Comparison of ENCODE assay signal across 8 cellular contexts in genomic region chr13:102903659-102904407, GRCh38.
DNase-seq lines count a peak whose midpoint lies in the region; ATAC-seq and TF ChIP-seq lines count a peak whose summit lies in the region.

No MANE protein-coding gene starts in this region.

- peaks cover 29% of the 10 kb centered on the region for H3K4me1 ChIP-seq in RWPE2 (ENCODE audit: insufficient read depth, poor library complexity, severe bottlenecking)
- H3K4me1 ChIP-seq in tibial artery: no peaks in the 10 kb centered on the region

- H3K9me3 ChIP-seq in RWPE2 (ENCODE audit: severe bottlenecking): no peaks in the 10 kb centered on the region
- no peaks in the 10 kb centered on the region for H3K9me3 ChIP-seq in tibial artery

- ATAC-seq in RWPE2 (ENCODE audit: low read depth): peak; percentile 51
- ATAC-seq in GM18519 (IDR thresholded peaks at IDR 0.05; ENCODE audit: low FRiP score, unreplicated experiment): no peak
- ATAC-seq in HG03469 (IDR thresholded peaks at IDR 0.05; ENCODE audit: unreplicated experiment): no peak

- intact Hi-C loops in tibial artery (cut with DNase I; ENCODE audit: low total_unique reads): no loop called here

- H3K36me3 ChIP-seq in RWPE2 (ENCODE audit: low read depth) (no peaks in the 10 kb centered on the region), tibial artery (no peaks in the 10 kb centered on the region)

- H3K27ac ChIP-seq in RWPE2 (ENCODE audit: poor library complexity, severe bottlenecking) (peak overlapping the region; percentile 99), tibial artery (no peak overlapping the region)

- H3K4me3 ChIP-seq in RWPE2 (ENCODE audit: severe bottlenecking) (no peak overlapping the region), tibial artery (no peak overlapping the region)

- TF ChIP-seq CTCF in GM13977 (IDR thresholded peaks at IDR 0.05; ENCODE audit: extremely low read depth, insufficient read depth, missing control alignments) (peak; percentile 55), RWPE2 (IDR thresholded peaks at IDR 0.05; ENCODE audit: poor library complexity, severe bottlenecking) (peak; percentile 83), tibial artery (IDR thresholded peaks at IDR 0.05) (no peak)

- H3K27me3 ChIP-seq in RWPE2 (ENCODE audit: insufficient read depth, poor library complexity, severe bottlenecking) (no peaks in the 10 kb centered on the region), tibial artery (no peaks in the 10 kb centered on the region)

- DNase-seq in ACHN: peak; percentile 18
- no peak for DNase-seq in GM13977 (ENCODE audit: low spot score)
- DNase-seq in RWPE2 (ENCODE audit: low spot score): no peak
- DNase-seq in hepatic stellate cell (ENCODE audit: low spot score): peak; percentile 6
- DNase-seq in GM19240 (ENCODE audit: insufficient read length, low spot score): no peak
- no peak for DNase-seq in tibial artery

- in situ Hi-C loops in ACHN (cut with HindIII; ENCODE audit: low pct_ligation_motif_present, low pct_unique_long_range_greater_than_20kb, low sequenced_read_pairs) (no loop called here), GM13977 (cut with MboI; ENCODE audit: low pct_unique_long_range_greater_than_20kb, low sequenced_read_pairs, unreplicated experiment) (no loop called here)

Comparison
In these comparisons a context has a peak if more than half of its experiments do, and no peak if none do; other contexts are left out.
1. DNase-seq: peak in ACHN (single experiment) and hepatic stellate cell (single experiment); none in GM13977 (single experiment), RWPE2 (single experiment), GM19240 (single experiment) and tibial artery (0 of 2).
2. CTCF ChIP-seq: peak in GM13977 (single experiment) and RWPE2 (single experiment); none in tibial artery (0 of 2).